Comparison of ENCODE assay signal across 1 cellular context in the genomic region with DNA sequence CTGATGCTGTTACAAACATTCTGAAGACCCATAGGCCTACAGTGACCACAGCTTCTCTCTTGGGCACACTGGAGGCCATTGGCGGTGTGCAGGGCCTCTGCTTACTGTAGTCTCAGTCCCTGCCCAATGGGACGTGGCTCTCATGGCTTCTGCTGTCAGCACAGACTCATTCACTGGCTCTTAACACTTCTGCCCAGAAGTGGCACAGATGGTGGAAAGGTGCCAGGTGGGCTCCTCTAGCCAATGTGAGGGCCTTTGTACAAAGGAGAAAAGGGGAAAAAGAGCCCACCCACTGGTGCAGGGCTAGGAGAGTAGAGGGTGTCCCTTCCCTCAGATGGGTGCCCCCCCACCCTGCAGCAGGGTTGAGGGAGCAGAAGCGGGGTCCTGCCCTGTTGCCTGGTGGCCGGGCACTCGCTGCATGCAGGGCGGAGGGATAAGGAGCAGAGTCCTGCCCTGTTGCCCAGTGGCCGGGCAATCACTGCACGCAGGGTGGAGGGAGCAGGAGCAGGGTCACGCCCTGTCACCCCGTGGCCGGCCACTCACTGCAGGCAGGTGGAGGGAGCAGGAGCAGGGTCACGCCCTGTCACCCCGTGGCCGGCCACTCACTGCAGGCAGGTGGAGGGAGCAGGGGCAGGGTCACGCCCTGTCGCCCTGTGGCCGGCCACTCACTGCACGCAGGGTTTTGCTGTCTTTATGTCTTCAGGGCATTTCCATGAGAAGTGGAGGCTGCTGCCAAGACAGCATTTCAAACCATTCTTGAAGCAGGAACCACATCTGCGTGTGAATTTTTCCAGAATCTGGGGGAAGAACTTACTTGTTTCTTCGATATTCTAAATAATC.
TF ChIP-seq lines count a peak whose summit lies in the region.

No MANE protein-coding gene starts in this region.

TF ChIP-seq in H1, 55 proteins besides CTCF, POLR2A, EP300 and RAD21:
- TF ChIP-seq GABPA (IDR thresholded peaks at IDR 0.05; ENCODE audit: borderline replicate concordance, insufficient read depth, low read length), result no peak
- TF ChIP-seq TEAD4 (IDR thresholded peaks at IDR 0.05; ENCODE audit: low read depth, low read length), result no peak
- no peak for TF ChIP-seq EZH2 (IDR thresholded peaks at IDR 0.05; ENCODE audit: low read depth, low read length, severe bottlenecking)
- TF ChIP-seq BCL11A (IDR thresholded peaks at IDR 0.05; ENCODE audit: low read depth in 2 of 2, low read length in 2 of 2), result no peak
- TF ChIP-seq SIX5 (IDR thresholded peaks at IDR 0.05; ENCODE audit: low read depth, low read length), result no peak
- TF ChIP-seq KDM1A (IDR thresholded peaks at IDR 0.05; ENCODE audit: borderline replicate concordance, low read length), result no peak
- TF ChIP-seq CBX8 (IDR thresholded peaks at IDR 0.05; ENCODE audit: borderline replicate concordance, low read depth, low read length), result no peak
- no peak for TF ChIP-seq SAP30 (IDR thresholded peaks at IDR 0.05; ENCODE audit: insufficient read depth, insufficient replicate concordance, low read length)
- no peak for TF ChIP-seq PHF8 (conservative IDR thresholded peaks at IDR 0.05; ENCODE audit: low read depth, low read length)
TF ChIP-seq in H1: peak in this region for 0.
